ENCODE assay signal across 8 cellular contexts in genomic region chr7:100632951-100633717, GRCh38. TPM values are rescaled to one million over a fixed set of nuclear protein-coding genes. Genes with fewer than 3 reads are reported as not detected.
DNase-seq lines count a peak whose midpoint lies in the region; ATAC-seq, FAIRE-seq and TF ChIP-seq lines count a peak whose summit lies in the region.
"Had no signal": no experiment of that assay in that cellular context is flagged by ENCODE, and none has a peak within 500 bp of the region (broad histone marks: within the 10 kb centered on the region; RNA-seq: fewer than 3 reads in every experiment).

No MANE protein-coding gene starts in this region.

- H3K23ac ChIP-seq in IMR-90 (ENCODE audit: low read depth, low read length), result no peak overlapping the region

- no peak overlapping the region for H2BK5ac ChIP-seq in IMR-90 (ENCODE audit: low read depth, low read length, poor library complexity, severe bottlenecking)

- peak overlapping the region; percentile 31; the same call in 1 of the 2 replicates for H3K9ac ChIP-seq in IMR-90 (ENCODE audit: low read depth, low read length)

- no peak overlapping the region for H3K56ac ChIP-seq in IMR-90 (ENCODE audit: extremely low read depth, insufficient read depth, low read length)

- H2BK120ac ChIP-seq in IMR-90 (ENCODE audit: low read depth, low read length), result no peak overlapping the region

- in situ Hi-C loops in IMR-90 (cut with MboI; ENCODE audit: low sequenced_read_pairs), result no loop called here

- POLR2A ChIA-PET in IMR-90 (lab: Charles Lee; ENCODE audit: unreplicated experiment), result interaction anchor here (0.5 kb wide), 2 partner anchors 45 to 1195 kb away, joined by 5 to 6 read pairs; partner anchors contain the start of gene PTCD1

- peak overlapping the region; percentile 7; the same call in 1 of the 2 replicates for H4K5ac ChIP-seq in IMR-90 (ENCODE audit: low read depth, low read length)

- no peak for DNase-seq in GM12892 (ENCODE audit: insufficient read length)
- peak; percentile 29 for DNase-seq in IMR-90
- DNase-seq in T-helper 2 cell treated with Interferon-gamma antibody and Interleukin-4, amounts not matched to agents 5 μg/mL and 100 μg/mL, for 36 hours (ENCODE audit: low spot score), result peak; percentile 63
- no peak for DNase-seq in breast epithelium (ENCODE audit: low spot score in 2 of 2)
- DNase-seq in left lung, result peak; percentile 52 to 89
- DNase-seq in stimulated activated CD8-positive, alpha-beta memory T cell treated with anti-CD3 and anti-CD28 coated beads, Interleukin-12 subunit alpha, Interleukin-12 subunit beta, amount 100 ng/mL, for 4 hours (ENCODE audit: low read depth), result peak; percentile 36

- H3K36me3 ChIP-seq in IMR-90 (ENCODE audit: control insufficient read depth, insufficient read depth, low read length), result no peaks in the 10 kb centered on the region
- no peaks in the 10 kb centered on the region for H3K36me3 ChIP-seq in breast epithelium
- no peaks in the 10 kb centered on the region for H3K36me3 ChIP-seq in left lung

- no peak overlapping the region for H2BK20ac ChIP-seq in IMR-90 (ENCODE audit: low read depth, low read length)

- no peak overlapping the region for H3K18ac ChIP-seq in IMR-90 (ENCODE audit: low read depth, low read length)

- peaks cover 27% of the 10 kb centered on the region for H3K4me1 Mint-ChIP-seq in T-helper 2 cell treated with Interferon-gamma antibody and Interleukin-4, amounts not matched to agents 5 μg/mL and 100 μg/mL, for 36 hours (ENCODE audit: low read depth)

- no peak overlapping the region for H3K14ac ChIP-seq in IMR-90 (replicated peaks; ENCODE audit: low read depth, low read length)

- whole genome bisulfite sequencing in IMR-90 (ENCODE audit: extremely low coverage in 2 of 2, insufficient read length in 1 of 2), 2 experiments, result 4% methylated on average over 55 of the region's 72 CpGs; no CpG with 5 or more reads in 1 of the 2 experiments

- ATAC-seq in IMR-90 (ENCODE audit: low read depth), result peak; percentile 80
- ATAC-seq in left lung, result peak; percentile 87
- ATAC-seq in GM21737 (IDR thresholded peaks at IDR 0.05; ENCODE audit: unreplicated experiment), result no peak

- no peak overlapping the region for H2AK5ac ChIP-seq in IMR-90 (ENCODE audit: low read depth, low read length)

- H3K36me3 Mint-ChIP-seq in T-helper 2 cell treated with Interferon-gamma antibody and Interleukin-4, amounts not matched to agents 5 μg/mL and 100 μg/mL, for 36 hours (ENCODE audit: low read depth), result peaks cover 11% of the 10 kb centered on the region

- no peak for TF ChIP-seq RAD21 in IMR-90 (IDR thresholded peaks at IDR 0.05; ENCODE audit: low read length)

- H3K27ac Mint-ChIP-seq in T-helper 2 cell treated with Interferon-gamma antibody and Interleukin-4, amounts not matched to agents 5 μg/mL and 100 μg/mL, for 36 hours, result peak overlapping the region; percentile 86

- H3K27ac ChIP-seq in IMR-90 (ENCODE audit: insufficient read depth, low read length), result no peak overlapping the region; the same call in 1 of the 2 replicates
- no peak overlapping the region for H3K27ac ChIP-seq in breast epithelium
- no peak overlapping the region for H3K27ac ChIP-seq in left lung

- H2AFZ ChIP-seq in IMR-90 (replicated peaks; ENCODE audit: low read length, poor library complexity), result peak overlapping the region; percentile 87

- TF ChIP-seq CTCF in IMR-90 (conservative IDR thresholded peaks at IDR 0.05; ENCODE audit: low read depth, low read length) (peak; percentile 25; the same call in 1 of the 2 replicates), breast epithelium (IDR thresholded peaks at IDR 0.05) (peak in 2 of 3 donors; percentile 16 to 28), left lung (IDR thresholded peaks at IDR 0.05) (peak in 1 of 2 donors; percentile 23)

- TF ChIP-seq POLR2A in GM12892 (IDR thresholded peaks at IDR 0.05; ENCODE audit: low read depth, low read length), result peak; percentile 62
- no peak for TF ChIP-seq POLR2A in IMR-90 (IDR thresholded peaks at IDR 0.05; ENCODE audit: low read depth, low read length)
- no peak for TF ChIP-seq POLR2A in breast epithelium (IDR thresholded peaks at IDR 0.05)

- peak overlapping the region; percentile 87 for H3K4me3 Mint-ChIP-seq in T-helper 2 cell treated with Interferon-gamma antibody and Interleukin-4, amounts not matched to agents 5 μg/mL and 100 μg/mL, for 36 hours

- H3K79me1 ChIP-seq in IMR-90 (ENCODE audit: low read depth in 1 of 2, low read length in 2 of 2), result no peaks in the 10 kb centered on the region

- H2AK9ac ChIP-seq in IMR-90 (replicated peaks; ENCODE audit: low read depth, low read length, poor library complexity), result peak overlapping the region; percentile 71

- H3K4ac ChIP-seq in IMR-90 (ENCODE audit: low read depth, low read length), result 0 out of 2 replicates have a peak overlapping the region, but pooled peaks have one; percentile 16

- H4K8ac ChIP-seq in IMR-90 (ENCODE audit: low read depth in 2 of 2, low read length in 2 of 2), result no peak overlapping the region; a peak in 2 of 4 replicates

- peak overlapping the region; percentile 42 for H3K4me3 ChIP-seq in IMR-90 (ENCODE audit: insufficient read depth, low read depth, low read length)
- peak overlapping the region; percentile 46 to 80 (median 57) for H3K4me3 ChIP-seq in breast epithelium
- peak overlapping the region; percentile 35 to 52 for H3K4me3 ChIP-seq in left lung

- H3K27me3 ChIP-seq in IMR-90 (ENCODE audit: control insufficient read depth, insufficient read depth, low read length) (peaks cover 29% of the 10 kb centered on the region), breast epithelium (no peaks in the 10 kb centered on the region), left lung (peaks cover 0 to 33% of the 10 kb centered on the region in 2 donors)

- H3K9me3 ChIP-seq in IMR-90 (ENCODE audit: control insufficient read depth, insufficient read depth, low read length) (no peaks in the 10 kb centered on the region), breast epithelium (no peaks in the 10 kb centered on the region), left lung (no peaks in the 10 kb centered on the region)

- H3K9me3 Mint-ChIP-seq in T-helper 2 cell treated with Interferon-gamma antibody and Interleukin-4, amounts not matched to agents 5 μg/mL and 100 μg/mL, for 36 hours, result no peaks in the 10 kb centered on the region

- peaks cover 3% of the 10 kb centered on the region for H3K27me3 Mint-ChIP-seq in T-helper 2 cell treated with Interferon-gamma antibody and Interleukin-4, amounts not matched to agents 5 μg/mL and 100 μg/mL, for 36 hours (ENCODE audit: low read depth)

- no TSS peak for BruUV-seq in IMR-90 (replicated peaks; lab: Mats Ljungman, UMichigan)

- H3K4me2 ChIP-seq in IMR-90 (ENCODE audit: low read depth, low read length), result peak overlapping the region; percentile 73

- H3K9me1 ChIP-seq in IMR-90 (ENCODE audit: insufficient read depth, low read length), result no peaks in the 10 kb centered on the region

- no peaks in the 10 kb centered on the region; the same call in 1 of the 2 replicates for H3K4me1 ChIP-seq in IMR-90 (ENCODE audit: control insufficient read depth, insufficient read depth, low read length)
- peaks cover 0 to 4% of the 10 kb centered on the region in 2 donors for H3K4me1 ChIP-seq in breast epithelium
- peaks cover 4 to 7% of the 10 kb centered on the region in 2 donors for H3K4me1 ChIP-seq in left lung

- no peaks in the 10 kb centered on the region for H4K20me1 ChIP-seq in IMR-90 (ENCODE audit: insufficient read depth, low read length)

- H4K91ac ChIP-seq in IMR-90 (ENCODE audit: insufficient read depth, low read depth, low read length), result no peak overlapping the region; the same call in 1 of the 2 replicates

- H2BK15ac ChIP-seq in IMR-90 (ENCODE audit: low read depth, low read length), result no peak overlapping the region

- intact Hi-C loops in IMR-90 (cut with micrococcal nuclease), result no loop called here
- intact Hi-C loops in breast epithelium (cut with DNase I; ENCODE audit: low total_unique reads), result no loop called here
- intact Hi-C loops in left lung (cut with DNase I), result no loop called here

- no peak for FAIRE-seq in GM12892 (lab: Jason Lieb, UNC)
- FAIRE-seq: islet of Langerhans had no signal

- dilution Hi-C loops in IMR-90 (cut with HindIII; ENCODE audit: low sequenced_read_pairs, unreplicated experiment), result no loop called here

- CTCF ChIA-PET in IMR-90 (lab: Yijun Ruan, JAX), result interaction anchor here (1.4 kb wide), 1 partner anchor 15 kb away, joined by 3 read pairs; no protein-coding TSS in a partner anchor

RNA-seq across cellular contexts. Expression of gene TFR2, which starts 8.2 kb away (rescaled TPM):
- 4.0 TPM for polyA plus RNA-seq in GM12892 (2012; ENCODE audit: missing spikeins)
- total RNA-seq in IMR-90 (2012; rRNA removed) (under 0.01 and 0.18 TPM in 2 replicates), breast epithelium (under 1 TPM in 1 of 3 donors, not detected in 2; 0.48 TPM), left lung (1 to 10 TPM in 1 of 2 donors, under 1 TPM in 1; 0.67 to 1.8 TPM)
- 0.24 and 0.50 TPM in 2 replicates for polyA plus RNA-seq in IMR-90 (2012; rRNA removed)
- polyA plus RNA-seq in IMR-90 (2012; cell fraction: cytosol; rRNA removed), result 0.63 and 1.2 TPM in 2 replicates
- 1.1 and 2.4 TPM in 2 replicates for polyA plus RNA-seq in IMR-90 (2012; cell fraction: nucleus; rRNA removed; ENCODE audit: low replicate concordance)

RNA-seq across cellular contexts. Expression of gene MOSPD3, which starts 20.8 kb away (rescaled TPM):
- 4.6 TPM for polyA plus RNA-seq in GM12892 (2012; ENCODE audit: missing spikeins)
- total RNA-seq in IMR-90 (2012; rRNA removed), result 2.2 and 2.3 TPM in 2 replicates
- polyA plus RNA-seq in IMR-90 (2012; rRNA removed), result 23.2 and 30.0 TPM in 2 replicates
- polyA plus RNA-seq in IMR-90 (2012; cell fraction: cytosol; rRNA removed), result 16.0 and 40.1 TPM in 2 replicates
- polyA plus RNA-seq in IMR-90 (2012; cell fraction: nucleus; rRNA removed; ENCODE audit: low replicate concordance), result 23.7 and 42.5 TPM in 2 replicates
- 10 to 100 TPM in 2 of 3 donors, 1 to 10 TPM in 1; 8.8 to 12.6 (median 11.8) TPM for total RNA-seq in breast epithelium
- 10 to 100 TPM; 15.7 to 18.8 TPM for total RNA-seq in left lung

RNA-seq across cellular contexts. Expression of gene ACTL6B, which starts 23.1 kb away (rescaled TPM):
- not detected for polyA plus RNA-seq in GM12892 (2012; ENCODE audit: missing spikeins)
- total RNA-seq in IMR-90 (2012; rRNA removed) (not detected in 2 replicates), breast epithelium (not detected), left lung (not detected)
- not detected in 2 replicates for polyA plus RNA-seq in IMR-90 (2012; rRNA removed)
- not detected in 2 replicates for polyA plus RNA-seq in IMR-90 (2012; cell fraction: cytosol; rRNA removed)
- not detected in 2 replicates for polyA plus RNA-seq in IMR-90 (2012; cell fraction: nucleus; rRNA removed; ENCODE audit: low replicate concordance)

RNA-seq across cellular contexts. Expression of gene PCOLCE, which starts 31.0 kb away (rescaled TPM):
- polyA plus RNA-seq in GM12892 (2012; ENCODE audit: missing spikeins), result 0.70 TPM
- total RNA-seq in IMR-90 (2012; rRNA removed) (22.6 and 25.6 TPM in 2 replicates), breast epithelium (10 to 100 TPM; 33.1 to 61.8 (median 39.7) TPM), left lung (100 to 1,000 TPM; 158 to 204 TPM)
- 364 and 385 TPM in 2 replicates for polyA plus RNA-seq in IMR-90 (2012; rRNA removed)
- polyA plus RNA-seq in IMR-90 (2012; cell fraction: cytosol; rRNA removed), result 283 and 394 TPM in 2 replicates
- polyA plus RNA-seq in IMR-90 (2012; cell fraction: nucleus; rRNA removed; ENCODE audit: low replicate concordance), result 615 and 1,429 TPM in 2 replicates

RNA-seq across cellular contexts. Expression of gene GNB2, which starts 40.4 kb away (rescaled TPM):
- 102 TPM for polyA plus RNA-seq in GM12892 (2012; ENCODE audit: missing spikeins)
- total RNA-seq in IMR-90 (2012; rRNA removed) (62.0 and 67.5 TPM in 2 replicates), breast epithelium (100 to 1,000 TPM; 113 to 197 (median 173) TPM), left lung (100 to 1,000 TPM; 214 to 273 TPM)
- polyA plus RNA-seq in IMR-90 (2012; rRNA removed), result 245 and 279 TPM in 2 replicates
- 186 and 472 TPM in 2 replicates for polyA plus RNA-seq in IMR-90 (2012; cell fraction: cytosol; rRNA removed)
- 166 and 348 TPM in 2 replicates for polyA plus RNA-seq in IMR-90 (2012; cell fraction: nucleus; rRNA removed; ENCODE audit: low replicate concordance)

Comparison
In these comparisons a context has a peak if more than half of its experiments do, and no peak if none do; other contexts are left out.
1. DNase-seq: peak in IMR-90 (single experiment), T-helper 2 cell treated with Interferon-gamma antibody and Interleukin-4, amounts not matched to agents 5 μg/mL and 100 μg/mL, for 36 hours (single experiment), left lung (2 of 2) and stimulated activated CD8-positive, alpha-beta memory T cell treated with anti-CD3 and anti-CD28 coated beads, Interleukin-12 subunit alpha, Interleukin-12 subunit beta, amount 100 ng/mL, for 4 hours (single experiment); none in GM12892 (single experiment) and breast epithelium (0 of 2).
2. Peak in every context shown above with its lines, with median percentiles within 50 percentile points of each other: H3K4me3 ChIP-seq.